In genomic region chr1:89917353-89917752, GRCh38 we compare ENCODE assay signal across 28 cellular contexts.
"Had no signal": no experiment of that assay in that cellular context is flagged by ENCODE, and none has a peak within 500 bp of the region (broad histone marks: within the 10 kb centered on the region; RNA-seq: fewer than 3 reads in every experiment).

No MANE protein-coding gene starts in this region.

- H3K27me3 Mint-ChIP-seq: activated B cell treated with CpG ODN at 0.5 μM for 24 hours; activated CD4-positive, alpha-beta T cell treated with anti-CD3 and anti-CD28 coated beads, Interleukin-2, amount 10 ng/mL, durations not matched to agents 24 days and 14 days; activated CD8-positive, alpha-beta memory T cell treated with anti-CD3 and anti-CD28 coated beads, Interleukin-2, amount 10 ng/mL, durations not matched to agents 7 days and 5 days; activated naive CD8-positive, alpha-beta T cell treated with anti-CD3 and anti-CD28 coated beads, Interleukin-2, amount 50 U/mL, for 24 hours; activated T-cell treated with anti-CD3 and anti-CD28 coated beads, Interleukin-2, amount 50 U/mL, for 24 hours; central memory CD8-positive, alpha-beta T cell had no signal

- H3K27ac Mint-ChIP-seq: activated B cell treated with CpG ODN at 0.5 μM for 24 hours; activated CD4-positive, alpha-beta T cell treated with anti-CD3 and anti-CD28 coated beads, Interleukin-2, amount 10 ng/mL, durations not matched to agents 24 days and 14 days; activated CD8-positive, alpha-beta memory T cell treated with anti-CD3 and anti-CD28 coated beads, Interleukin-2, amount 10 ng/mL, durations not matched to agents 7 days and 5 days; activated naive CD4-positive, alpha-beta T cell treated with anti-CD3 and anti-CD28 coated beads, Interleukin-2, amount 50 U/mL, for 72 hours; activated naive CD8-positive, alpha-beta T cell treated with anti-CD3 and anti-CD28 coated beads, Interleukin-2, amount 50 U/mL, for 24 hours; activated T-cell treated with anti-CD3 and anti-CD28 coated beads, Interleukin-2, amount 50 U/mL, for 24 hours; activated T-helper 1 cell treated with anti-CD3 and anti-CD28 coated beads, Interleukin-12 subunit alpha, Interleukin-12 subunit beta, Interleukin-2, Interleukin-4 antibody, amounts not matched to agents 30 ng/mL and 10 ng/mL and 1 ng/mL, durations not matched to agents 14 hours and 24 hours and 36 hours; T-helper 1 cell treated with Interleukin-12 subunit alpha and Interleukin-12 subunit beta and Interleukin-4 antibody, amounts not matched to agents 30 μg/mL and 1 μg/mL, for 36 hours had no signal

- H3K27ac ChIP-seq: ascending aorta, body of pancreas, SJSA1 had no signal

- H3K36me3 ChIP-seq: ascending aorta, SJSA1 had no signal

- H3K4me3 ChIP-seq: ascending aorta, body of pancreas, SJSA1 had no signal

- DNase-seq: activated B cell treated with CpG ODN at 0.5 μM for 24 hours; activated CD4-positive, alpha-beta T cell treated with anti-CD3 and anti-CD28 coated beads for 1 hour; activated CD4-positive, alpha-beta T cell treated with anti-CD3 and anti-CD28 coated beads, Interleukin-2, amount 10 ng/mL, durations not matched to agents 24 days and 14 days; activated CD4-positive, alpha-beta T cell treated with anti-CD3 and anti-CD28 coated beads, Interleukin-2, amount 50 U/mL, for 48 hours; activated CD8-positive, alpha-beta memory T cell treated with anti-CD3 and anti-CD28 coated beads, Interleukin-2, amount 10 ng/mL, durations not matched to agents 7 days and 5 days; activated effector memory CD4-positive, alpha-beta T cell treated with Interleukin-2 at 50 U/mL for 16 hours; activated naive CD4-positive, alpha-beta T cell; activated naive CD8-positive, alpha-beta T cell treated with anti-CD3 and anti-CD28 coated beads, Interleukin-2, amount 50 U/mL, for 24 hours; activated T-cell treated with anti-CD3 and anti-CD28 coated beads, Interleukin-2, amount 50 U/mL, for 24 hours; amniotic stem cell; body of pancreas; NCI-H1092; NCI-H1417; NCI-H1930; NCI-H2171; NCI-H2227 treated with DMSO at 0.1 percent for 48 hours; NCI-H526; NCI-H774; NK-92 treated with Interleukin-12 subunit alpha and Interleukin-12 subunit beta, amount 100 ng/mL, for 24 hours; OCI-M1; SHP77 had no signal

- H3K4me3 Mint-ChIP-seq: activated B cell treated with CpG ODN at 0.5 μM for 24 hours; activated CD4-positive, alpha-beta T cell treated with anti-CD3 and anti-CD28 coated beads, Interleukin-2, amount 10 ng/mL, durations not matched to agents 24 days and 14 days; activated CD8-positive, alpha-beta memory T cell treated with anti-CD3 and anti-CD28 coated beads, Interleukin-2, amount 10 ng/mL, durations not matched to agents 7 days and 5 days; activated naive CD8-positive, alpha-beta T cell treated with anti-CD3 and anti-CD28 coated beads, Interleukin-2, amount 50 U/mL, for 24 hours; activated T-cell treated with anti-CD3 and anti-CD28 coated beads, Interleukin-2, amount 50 U/mL, for 24 hours; activated T-helper 1 cell treated with anti-CD3 and anti-CD28 coated beads, Interleukin-12 subunit alpha, Interleukin-12 subunit beta, Interleukin-2, Interleukin-4 antibody, amounts not matched to agents 30 ng/mL and 10 ng/mL and 1 ng/mL, durations not matched to agents 14 hours and 24 hours and 36 hours; central memory CD8-positive, alpha-beta T cell; T-helper 1 cell treated with Interleukin-12 subunit alpha and Interleukin-12 subunit beta and Interleukin-4 antibody, amounts not matched to agents 30 μg/mL and 1 μg/mL, for 36 hours had no signal

- H3K9me3 Mint-ChIP-seq: activated B cell treated with CpG ODN at 0.5 μM for 24 hours; activated CD4-positive, alpha-beta T cell treated with anti-CD3 and anti-CD28 coated beads, Interleukin-2, amount 10 ng/mL, durations not matched to agents 24 days and 14 days; activated naive CD4-positive, alpha-beta T cell treated with anti-CD3 and anti-CD28 coated beads, Interleukin-2, amount 50 U/mL, for 72 hours; activated naive CD8-positive, alpha-beta T cell treated with anti-CD3 and anti-CD28 coated beads, Interleukin-2, amount 50 U/mL, for 24 hours; activated T-helper 1 cell treated with anti-CD3 and anti-CD28 coated beads, Interleukin-12 subunit alpha, Interleukin-12 subunit beta, Interleukin-2, Interleukin-4 antibody, amounts not matched to agents 30 ng/mL and 10 ng/mL and 1 ng/mL, durations not matched to agents 14 hours and 24 hours and 36 hours; central memory CD8-positive, alpha-beta T cell; T-helper 1 cell treated with Interleukin-12 subunit alpha and Interleukin-12 subunit beta and Interleukin-4 antibody, amounts not matched to agents 30 μg/mL and 1 μg/mL, for 36 hours had no signal

- H3K4me1 ChIP-seq: ascending aorta, body of pancreas had no signal

- H3K9me3 ChIP-seq: ascending aorta, body of pancreas, SJSA1 had no signal

- H3K27me3 ChIP-seq: ascending aorta, body of pancreas, SJSA1 had no signal

- ATAC-seq: activated CD8-positive, alpha-beta memory T cell treated with anti-CD3 and anti-CD28 coated beads, Interleukin-2, amount 10 ng/mL, durations not matched to agents 7 days and 5 days; activated naive CD4-positive, alpha-beta T cell treated with anti-CD3 and anti-CD28 coated beads, Interleukin-2, amount 50 U/mL, for 72 hours; activated naive CD8-positive, alpha-beta T cell treated with anti-CD3 and anti-CD28 coated beads, Interleukin-2, amount 50 U/mL, for 24 hours; body of pancreas; SK-N-SH treated with all-trans-retinoic acid at 6 μM for 48 hours had no signal
